Comparison of ENCODE assay signal across 8 cellular contexts in the genomic region with DNA sequence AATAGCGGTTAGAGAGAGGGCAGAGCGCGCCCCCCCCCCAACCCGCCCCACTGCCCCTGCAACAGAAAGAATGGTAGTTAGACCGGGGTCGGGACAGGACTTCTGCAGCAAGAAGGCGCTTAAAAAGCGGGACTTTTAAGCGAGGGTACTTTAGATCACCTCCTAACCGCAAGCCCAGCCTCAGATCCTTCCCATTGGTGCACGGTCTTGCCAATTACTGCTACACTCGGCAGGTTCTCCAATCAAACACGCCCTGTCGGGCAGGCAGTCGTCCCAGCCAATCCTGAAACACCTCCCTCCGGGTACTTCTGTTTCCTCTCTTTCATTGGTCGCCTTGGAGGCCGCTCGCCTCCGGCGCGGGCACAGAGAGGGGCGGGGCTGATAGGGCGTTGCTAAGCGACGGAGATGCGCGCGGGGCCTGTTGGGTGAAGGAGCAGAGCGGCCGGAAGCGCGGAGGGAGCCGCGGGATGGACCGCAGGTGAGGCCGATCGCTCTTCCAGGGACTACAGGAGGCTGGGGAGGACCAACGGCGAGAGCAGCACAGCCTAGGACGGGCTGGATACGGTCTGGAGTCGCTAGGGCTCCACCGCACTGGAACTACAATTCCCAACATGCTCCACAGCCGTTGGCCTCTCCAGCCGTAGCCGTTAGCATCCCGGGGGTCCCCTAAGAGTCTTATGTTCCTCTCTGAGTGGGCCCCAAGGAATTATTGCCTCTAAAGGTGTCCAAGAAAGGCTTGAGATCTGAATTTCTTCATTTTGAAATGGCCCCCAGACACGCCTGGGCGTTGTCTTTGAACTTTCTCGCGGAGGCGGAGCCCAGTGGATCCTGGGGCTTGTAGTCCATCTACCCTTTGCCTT.
DNase-seq lines count a peak whose midpoint lies in the region; ATAC-seq, FAIRE-seq and TF ChIP-seq lines count a peak whose summit lies in the region.

A gene (plus strand): TSS at position 428 of the 860 bp plus-strand sequence. CDS start 40 bp downstream, at position 468.

- ATAC-seq in GM19035 (IDR thresholded peaks at IDR 0.05; ENCODE audit: unreplicated experiment), result peak; percentile 96
- peak; percentile 96 for ATAC-seq in HG03354 (IDR thresholded peaks at IDR 0.05; ENCODE audit: poor library complexity, severe bottlenecking, unreplicated experiment)
- peak; percentile 98 to 99 for ATAC-seq in activated CD4-positive, CD25-positive, alpha-beta regulatory T cell treated with anti-CD3 and anti-CD28 coated beads, Interleukin-2, amount 50 U/mL, for 24 hours

- FAIRE-seq in islet of Langerhans (lab: Jason Lieb, UNC), result peak; percentile 99

- DNase-seq in AG09319 (ENCODE audit: extremely low read depth, low read depth), result peak; percentile 99
- peak; percentile 99 for DNase-seq in NCI-H446 treated with DMSO at 0.1 percent for 48 hours (lab: John Stamatoyannopoulos, UW)
- DNase-seq in cerebellar cortex (ENCODE audit: low spot score), result peak; percentile 100
- peak; percentile 96 for DNase-seq in stimulated activated CD4-positive, alpha-beta T cell treated with anti-CD3 and anti-CD28 coated beads, Interleukin-12 subunit alpha, Interleukin-12 subunit beta, amount 100 ng/mL, for 4 hours

- no peak for TF ChIP-seq CTCF in AG09319 (IDR thresholded peaks at IDR 0.05; ENCODE audit: low read depth, low read length)

Comparison
In these comparisons a context has a peak if more than half of its experiments do, and no peak if none do; other contexts are left out.
1. Peak in every context shown above with its lines: DNase-seq and ATAC-seq.